ENCODE assay signal across 18 cellular contexts in the genomic region with DNA sequence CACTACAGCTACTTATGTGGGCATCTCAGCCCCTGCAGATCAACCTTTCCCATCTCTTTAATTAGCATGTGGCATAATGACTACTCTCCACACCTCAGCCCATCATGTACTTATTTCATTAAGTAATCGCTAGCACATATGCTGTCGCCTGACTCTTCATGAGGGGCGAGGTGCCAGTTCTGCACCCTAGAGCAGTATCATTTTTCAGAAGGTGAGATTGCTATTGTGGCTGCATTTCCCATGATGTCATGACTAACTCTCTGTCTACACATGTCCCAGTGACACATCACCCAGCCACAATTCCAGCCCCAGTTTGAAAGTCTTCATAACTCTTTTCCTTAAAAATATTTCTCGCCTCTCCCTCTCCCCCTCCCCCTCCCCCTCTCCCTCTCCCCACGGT. TPM values are rescaled to one million over a fixed set of nuclear protein-coding genes. Genes with fewer than 3 reads are reported as not detected.
A peak's percentile ranks its signal among the peaks of the same experiment; 100 is the strongest.
DNase-seq lines count a peak whose midpoint lies in the region; ATAC-seq and TF ChIP-seq lines count a peak whose summit lies in the region.
"Had no signal": no experiment of that assay in that cellular context is flagged by ENCODE, and none has a peak within 500 bp of the region (broad histone marks: within the 10 kb centered on the region; RNA-seq: fewer than 3 reads in every experiment).

No MANE protein-coding gene starts in this region.

- DNase-seq in activated naive CD8-positive, alpha-beta T cell treated with anti-CD3 and anti-CD28 coated beads, Interleukin-2, amount 50 U/mL, for 24 hours = no peak
- no peak for DNase-seq in activated naive CD8-positive, alpha-beta T cell treated with anti-CD3 and anti-CD28 coated beads for 36 hours
- DNase-seq in NCI-H69 (lab: John Stamatoyannopoulos, UW) (peak; percentile 49), choroid plexus epithelial cell (ENCODE audit: low read depth) (peak; percentile 48), smooth muscle cell (lab: John Stamatoyannopoulos, UW; ENCODE audit: unreplicated experiment) (no peak), NCI-H187 (lab: John Stamatoyannopoulos, UW) (no peak), C1 segment of cervical spinal cord (lab: John Stamatoyannopoulos, UW) (no peak)
- no peak for DNase-seq in activated T-helper 1 cell treated with anti-CD3 and anti-CD28 coated beads, Interleukin-12 subunit alpha, Interleukin-12 subunit beta, Interleukin-2, Interleukin-4 antibody, amounts not matched to agents 30 ng/mL and 10 ng/mL and 1 ng/mL, durations not matched to agents 14 hours and 24 hours and 36 hours (ENCODE audit: low spot score)
- DNase-seq: activated CD8-positive, alpha-beta memory T cell treated with anti-CD3 and anti-CD28 coated beads, Interleukin-2, amount 10 ng/mL, durations not matched to agents 7 days and 5 days; activated effector memory CD4-positive, alpha-beta T cell treated with anti-CD3 and anti-CD28 coated beads, Interleukin-2, amount 50 U/mL, for 16 hours; anterior cingulate cortex; glutamatergic neuron; NCI-H1048; nephron progenitor cell had no signal

- no peak overlapping the region for H3K9ac ChIP-seq in smooth muscle cell (ENCODE audit: low read depth)

- H3K4me3 ChIP-seq in choroid plexus epithelial cell (ENCODE audit: low read depth, low read length) (no peak overlapping the region), smooth muscle cell (no peak overlapping the region)
- H3K4me3 ChIP-seq: coronary artery had no signal

- H3K27ac Mint-ChIP-seq in activated naive CD8-positive, alpha-beta T cell treated with anti-CD3 and anti-CD28 coated beads, Interleukin-2, amount 50 U/mL, for 24 hours = no peak overlapping the region
- no peak overlapping the region for H3K27ac Mint-ChIP-seq in activated naive CD8-positive, alpha-beta T cell treated with anti-CD3 and anti-CD28 coated beads for 36 hours
- no peak overlapping the region for H3K27ac Mint-ChIP-seq in activated T-helper 1 cell treated with anti-CD3 and anti-CD28 coated beads, Interleukin-12 subunit alpha, Interleukin-12 subunit beta, Interleukin-2, Interleukin-4 antibody, amounts not matched to agents 30 ng/mL and 10 ng/mL and 1 ng/mL, durations not matched to agents 14 hours and 24 hours and 36 hours
- H3K27ac Mint-ChIP-seq: activated CD8-positive, alpha-beta memory T cell treated with anti-CD3 and anti-CD28 coated beads, Interleukin-2, amount 10 ng/mL, durations not matched to agents 7 days and 5 days; memory B cell; nephron progenitor cell; T-helper 1 cell treated with Interleukin-12 subunit alpha and Interleukin-12 subunit beta and Interleukin-4 antibody, amounts not matched to agents 30 μg/mL and 1 μg/mL, for 36 hours had no signal

- H3K9me3 ChIP-seq in smooth muscle cell (replicated peaks; ENCODE audit: low read depth) = no peaks in the 10 kb centered on the region

- H3K4me2 ChIP-seq in smooth muscle cell = no peak overlapping the region

- no peaks in the 10 kb centered on the region for H3K4me1 Mint-ChIP-seq in activated naive CD8-positive, alpha-beta T cell treated with anti-CD3 and anti-CD28 coated beads, Interleukin-2, amount 50 U/mL, for 24 hours
- no peaks in the 10 kb centered on the region for H3K4me1 Mint-ChIP-seq in activated naive CD8-positive, alpha-beta T cell treated with anti-CD3 and anti-CD28 coated beads for 36 hours
- H3K4me1 Mint-ChIP-seq in activated T-helper 1 cell treated with anti-CD3 and anti-CD28 coated beads, Interleukin-12 subunit alpha, Interleukin-12 subunit beta, Interleukin-2, Interleukin-4 antibody, amounts not matched to agents 30 ng/mL and 10 ng/mL and 1 ng/mL, durations not matched to agents 14 hours and 24 hours and 36 hours (ENCODE audit: low read depth) = peaks cover 4% of the 10 kb centered on the region
- H3K4me1 Mint-ChIP-seq: memory B cell had no signal

- no peaks in the 10 kb centered on the region for H3K36me3 ChIP-seq in smooth muscle cell (ENCODE audit: low read depth)

- H3K27ac ChIP-seq in smooth muscle cell (ENCODE audit: low read depth) = peak overlapping the region; percentile 39
- H3K27ac ChIP-seq: coronary artery had no signal

- peak; percentile 10 for ATAC-seq in activated naive CD8-positive, alpha-beta T cell treated with anti-CD3 and anti-CD28 coated beads, Interleukin-2, amount 50 U/mL, for 24 hours
- ATAC-seq: activated CD8-positive, alpha-beta memory T cell treated with anti-CD3 and anti-CD28 coated beads, Interleukin-2, amount 10 ng/mL, durations not matched to agents 7 days and 5 days had no signal

- WGBS in smooth muscle cell (ENCODE audit: low lambda C conversion rate) = 82% methylated on average over 3 of the region's 5 CpGs

- H3F3A ChIP-seq in smooth muscle cell (ENCODE audit: low read depth) = peaks cover 44% of the 10 kb centered on the region

- H3K36me3 Mint-ChIP-seq in activated naive CD8-positive, alpha-beta T cell treated with anti-CD3 and anti-CD28 coated beads, Interleukin-2, amount 50 U/mL, for 24 hours (ENCODE audit: low read depth) = no peaks in the 10 kb centered on the region
- H3K36me3 Mint-ChIP-seq in activated naive CD8-positive, alpha-beta T cell treated with anti-CD3 and anti-CD28 coated beads for 36 hours = no peaks in the 10 kb centered on the region
- no peaks in the 10 kb centered on the region for H3K36me3 Mint-ChIP-seq in activated T-helper 1 cell treated with anti-CD3 and anti-CD28 coated beads, Interleukin-12 subunit alpha, Interleukin-12 subunit beta, Interleukin-2, Interleukin-4 antibody, amounts not matched to agents 30 ng/mL and 10 ng/mL and 1 ng/mL, durations not matched to agents 14 hours and 24 hours and 36 hours (ENCODE audit: low read depth)
- H3K36me3 Mint-ChIP-seq: activated CD8-positive, alpha-beta memory T cell treated with anti-CD3 and anti-CD28 coated beads, Interleukin-2, amount 10 ng/mL, durations not matched to agents 7 days and 5 days; memory B cell had no signal

- TF ChIP-seq CTCF in choroid plexus epithelial cell (conservative IDR thresholded peaks at IDR 0.05; ENCODE audit: low read depth, low read length) (no peak), smooth muscle cell (IDR thresholded peaks at IDR 0.05; ENCODE audit: borderline replicate concordance, insufficient read depth, poor library complexity, severe bottlenecking) (no peak)

- H3K4me1 ChIP-seq in smooth muscle cell (ENCODE audit: low read depth) = peaks cover 34% of the 10 kb centered on the region

- intact Hi-C loops in activated T-helper 1 cell treated with anti-CD3 and anti-CD28 coated beads, Interleukin-12 subunit alpha, Interleukin-12 subunit beta, Interleukin-2, Interleukin-4 antibody, amounts not matched to agents 30 ng/mL and 10 ng/mL and 1 ng/mL, durations not matched to agents 14 hours and 24 hours and 36 hours (cut with micrococcal nuclease) = no loop called here

- H3K79me2 ChIP-seq in smooth muscle cell (ENCODE audit: low read depth) = no peaks in the 10 kb centered on the region

- H3K27me3 Mint-ChIP-seq in activated naive CD8-positive, alpha-beta T cell treated with anti-CD3 and anti-CD28 coated beads, Interleukin-2, amount 50 U/mL, for 24 hours = peaks cover 3% of the 10 kb centered on the region
- H3K27me3 Mint-ChIP-seq in activated naive CD8-positive, alpha-beta T cell treated with anti-CD3 and anti-CD28 coated beads for 36 hours = no peaks in the 10 kb centered on the region
- peaks cover 13% of the 10 kb centered on the region for H3K27me3 Mint-ChIP-seq in activated T-helper 1 cell treated with anti-CD3 and anti-CD28 coated beads, Interleukin-12 subunit alpha, Interleukin-12 subunit beta, Interleukin-2, Interleukin-4 antibody, amounts not matched to agents 30 ng/mL and 10 ng/mL and 1 ng/mL, durations not matched to agents 14 hours and 24 hours and 36 hours (ENCODE audit: insufficient read depth)

- H3K27me3 ChIP-seq in smooth muscle cell (ENCODE audit: low read depth) = no peaks in the 10 kb centered on the region

- H2AFZ ChIP-seq in smooth muscle cell (ENCODE audit: low read depth) = no peak overlapping the region

- no peak overlapping the region for H3K4me3 Mint-ChIP-seq in activated naive CD8-positive, alpha-beta T cell treated with anti-CD3 and anti-CD28 coated beads, Interleukin-2, amount 50 U/mL, for 24 hours
- H3K4me3 Mint-ChIP-seq in activated naive CD8-positive, alpha-beta T cell treated with anti-CD3 and anti-CD28 coated beads for 36 hours = no peak overlapping the region
- no peak overlapping the region for H3K4me3 Mint-ChIP-seq in activated T-helper 1 cell treated with anti-CD3 and anti-CD28 coated beads, Interleukin-12 subunit alpha, Interleukin-12 subunit beta, Interleukin-2, Interleukin-4 antibody, amounts not matched to agents 30 ng/mL and 10 ng/mL and 1 ng/mL, durations not matched to agents 14 hours and 24 hours and 36 hours
- H3K4me3 Mint-ChIP-seq: activated CD8-positive, alpha-beta memory T cell treated with anti-CD3 and anti-CD28 coated beads, Interleukin-2, amount 10 ng/mL, durations not matched to agents 7 days and 5 days; memory B cell; nephron progenitor cell; T-helper 1 cell treated with Interleukin-12 subunit alpha and Interleukin-12 subunit beta and Interleukin-4 antibody, amounts not matched to agents 30 μg/mL and 1 μg/mL, for 36 hours had no signal

- no peaks in the 10 kb centered on the region for H3K9me3 Mint-ChIP-seq in activated naive CD8-positive, alpha-beta T cell treated with anti-CD3 and anti-CD28 coated beads, Interleukin-2, amount 50 U/mL, for 24 hours
- H3K9me3 Mint-ChIP-seq in activated naive CD8-positive, alpha-beta T cell treated with anti-CD3 and anti-CD28 coated beads for 36 hours = peaks cover 3% of the 10 kb centered on the region
- H3K9me3 Mint-ChIP-seq in activated T-helper 1 cell treated with anti-CD3 and anti-CD28 coated beads, Interleukin-12 subunit alpha, Interleukin-12 subunit beta, Interleukin-2, Interleukin-4 antibody, amounts not matched to agents 30 ng/mL and 10 ng/mL and 1 ng/mL, durations not matched to agents 14 hours and 24 hours and 36 hours = no peaks in the 10 kb centered on the region
- H3K9me3 Mint-ChIP-seq: memory B cell had no signal

- no peaks in the 10 kb centered on the region for H4K20me1 ChIP-seq in smooth muscle cell (ENCODE audit: low read depth)

RNA-seq across cellular contexts. Expression of a gene that starts 7.6 kb away (rescaled TPM):
- 1 to 10 TPM; 2.9 to 3.6 TPM for total RNA-seq in activated naive CD8-positive, alpha-beta T cell treated with anti-CD3 and anti-CD28 coated beads for 36 hours
- 76.4 and 88.3 TPM in 2 replicates for total RNA-seq in smooth muscle cell
- polyA plus RNA-seq in smooth muscle cell = 42.6 and 53.8 TPM in 2 replicates
- 0.26 and 0.32 TPM in 2 replicates for total RNA-seq in activated T-helper 1 cell treated with anti-CD3 and anti-CD28 coated beads, Interleukin-12 subunit alpha, Interleukin-12 subunit beta, Interleukin-2, Interleukin-4 antibody, amounts not matched to agents 30 ng/mL and 10 ng/mL and 1 ng/mL, durations not matched to agents 14 hours and 24 hours and 36 hours

RNA-seq across cellular contexts. Expression of a gene that starts 38.6 kb away (rescaled TPM):
- under 1 TPM in 1 of 2 experiments, not detected in 1; 0.23 TPM for total RNA-seq in activated naive CD8-positive, alpha-beta T cell treated with anti-CD3 and anti-CD28 coated beads for 36 hours
- total RNA-seq in smooth muscle cell = not detected in 2 replicates
- polyA plus RNA-seq in smooth muscle cell = 0.34 and 0.73 TPM in 2 replicates
- 0.67 and 1.5 TPM in 2 replicates for total RNA-seq in activated T-helper 1 cell treated with anti-CD3 and anti-CD28 coated beads, Interleukin-12 subunit alpha, Interleukin-12 subunit beta, Interleukin-2, Interleukin-4 antibody, amounts not matched to agents 30 ng/mL and 10 ng/mL and 1 ng/mL, durations not matched to agents 14 hours and 24 hours and 36 hours
- polyA plus RNA-seq: AG04450 had no signal

Comparison
In these comparisons a context has a peak if more than half of its experiments do, and no peak if none do; other contexts are left out.
1. DNase-seq: peak in NCI-H69 (single experiment) and choroid plexus epithelial cell (single experiment); none in activated naive CD8-positive, alpha-beta T cell treated with anti-CD3 and anti-CD28 coated beads, Interleukin-2, amount 50 U/mL, for 24 hours (single experiment), activated naive CD8-positive, alpha-beta T cell treated with anti-CD3 and anti-CD28 coated beads for 36 hours (single experiment), smooth muscle cell (single experiment), NCI-H187 (0 of 2), C1 segment of cervical spinal cord (0 of 14) and activated T-helper 1 cell treated with anti-CD3 and anti-CD28 coated beads, Interleukin-12 subunit alpha, Interleukin-12 subunit beta, Interleukin-2, Interleukin-4 antibody, amounts not matched to agents 30 ng/mL and 10 ng/mL and 1 ng/mL, durations not matched to agents 14 hours and 24 hours and 36 hours (single experiment).
2. RNA of a gene that starts 7.6 kb away (total RNA-seq): 76.4 to 88.3 TPM in smooth muscle cell; 2.9 to 3.6 TPM in activated naive CD8-positive, alpha-beta T cell treated with anti-CD3 and anti-CD28 coated beads for 36 hours and 0.26 to 0.32 TPM in activated T-helper 1 cell treated with anti-CD3 and anti-CD28 coated beads, Interleukin-12 subunit alpha, Interleukin-12 subunit beta, Interleukin-2, Interleukin-4 antibody, amounts not matched to agents 30 ng/mL and 10 ng/mL and 1 ng/mL, durations not matched to agents 14 hours and 24 hours and 36 hours; every median in the first group is over 10 times any median in the second.